Comparison of ENCODE assay signal across 13 cellular contexts in the genomic region with DNA sequence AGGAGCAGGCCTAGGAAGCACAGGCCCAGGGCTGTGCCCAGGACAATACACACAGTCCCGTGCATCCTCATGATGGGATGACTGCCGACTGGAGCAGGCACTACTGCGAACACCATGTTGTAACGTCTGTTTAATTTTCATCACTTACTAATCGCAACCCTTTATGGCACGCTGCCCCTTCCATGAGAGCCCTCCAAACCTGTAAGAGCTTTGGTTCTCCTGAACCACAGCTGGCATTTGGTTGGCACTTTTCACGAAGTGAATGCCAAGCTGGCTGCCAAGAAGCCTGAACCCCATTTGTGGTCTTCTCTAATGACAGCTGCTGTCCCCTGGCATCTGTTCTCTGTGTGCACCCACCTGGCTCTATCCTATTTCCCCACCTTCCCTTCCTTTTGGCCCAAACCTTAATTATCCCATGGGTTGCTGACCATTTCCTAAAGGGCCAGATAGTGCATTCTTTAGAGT. TPM values are rescaled to one million over a fixed set of nuclear protein-coding genes. Genes with fewer than 3 reads are reported as not detected.
DNase-seq lines count a peak whose midpoint lies in the region; ATAC-seq and TF ChIP-seq lines count a peak whose summit lies in the region.
"Had no signal": no experiment of that assay in that cellular context is flagged by ENCODE, and none has a peak within 500 bp of the region (broad histone marks: within the 10 kb centered on the region; RNA-seq: fewer than 3 reads in every experiment).

No MANE protein-coding gene starts in this region.

- TF ChIP-seq CTCF in endothelial cell (IDR thresholded peaks at IDR 0.05; ENCODE audit: unreplicated experiment) (no peak), ascending aorta (IDR thresholded peaks at IDR 0.05) (no peak)

- peak overlapping the region; percentile 54 for H3K27ac Mint-ChIP-seq in activated naive CD4-positive, alpha-beta T cell treated with anti-CD3 and anti-CD28 coated beads for 36 hours
- peak overlapping the region; percentile 96 to 99 for H3K27ac Mint-ChIP-seq in T-cell
- no peak overlapping the region for H3K27ac Mint-ChIP-seq in endothelial cell (ENCODE audit: unreplicated experiment)
- H3K27ac Mint-ChIP-seq in stimulated activated effector memory CD8-positive, alpha-beta T cell treated with anti-CD3 and anti-CD28 coated beads, Interleukin-12 subunit alpha, Interleukin-12 subunit beta, amount 100 ng/mL, for 72 hours = peak overlapping the region; percentile 91

- H3K4me1 Mint-ChIP-seq in activated naive CD4-positive, alpha-beta T cell treated with anti-CD3 and anti-CD28 coated beads for 36 hours (ENCODE audit: low read depth) = peaks cover 20% of the 10 kb centered on the region
- H3K4me1 Mint-ChIP-seq in T-cell = peaks cover 52 to 61% (median 57%) of the 10 kb centered on the region in 3 donors
- H3K4me1 Mint-ChIP-seq in endothelial cell (ENCODE audit: unreplicated experiment) = peaks cover 4% of the 10 kb centered on the region
- peaks cover 58% of the 10 kb centered on the region for H3K4me1 Mint-ChIP-seq in stimulated activated effector memory CD8-positive, alpha-beta T cell treated with anti-CD3 and anti-CD28 coated beads, Interleukin-12 subunit alpha, Interleukin-12 subunit beta, amount 100 ng/mL, for 72 hours

- CTCF ChIA-PET in activated naive CD4-positive, alpha-beta T cell treated with anti-CD3 and anti-CD28 coated beads for 36 hours (lab: Charles Lee) = interaction anchor here (0.6 to 3.3 kb wide), 6 partner anchors 9 to 402 kb away, joined by 3 to 17 read pairs (median 4); no protein-coding TSS in a partner anchor
- CTCF ChIA-PET in T-cell (lab: Charles Lee) = interaction anchor here in 1 of 2 donors (0.5 to 0.8 kb wide), 4 partner anchors 12 to 193 kb away, joined by 3 to 4 read pairs (median 3); no protein-coding TSS in a partner anchor

- no peaks in the 10 kb centered on the region for H3K27me3 ChIP-seq in ascending aorta
- H3K27me3 ChIP-seq: body of pancreas, gastrocnemius medialis, MG63, tibial nerve had no signal

- no peaks in the 10 kb centered on the region for H3K27me3 Mint-ChIP-seq in activated naive CD4-positive, alpha-beta T cell treated with anti-CD3 and anti-CD28 coated beads for 36 hours (ENCODE audit: low read depth)
- H3K27me3 Mint-ChIP-seq in T-cell = no peaks in the 10 kb centered on the region
- peaks cover 20% of the 10 kb centered on the region for H3K27me3 Mint-ChIP-seq in endothelial cell (ENCODE audit: unreplicated experiment)

- H3K4me3 Mint-ChIP-seq in activated naive CD4-positive, alpha-beta T cell treated with anti-CD3 and anti-CD28 coated beads for 36 hours = no peak overlapping the region
- H3K4me3 Mint-ChIP-seq in T-cell = peak overlapping the region; percentile 58 to 83 (median 69)
- peak overlapping the region; percentile 70 for H3K4me3 Mint-ChIP-seq in endothelial cell (ENCODE audit: unreplicated experiment)
- H3K4me3 Mint-ChIP-seq in stimulated activated effector memory CD8-positive, alpha-beta T cell treated with anti-CD3 and anti-CD28 coated beads, Interleukin-12 subunit alpha, Interleukin-12 subunit beta, amount 100 ng/mL, for 72 hours = peak overlapping the region; percentile 9

- H3K9me3 ChIP-seq in ascending aorta = no peaks in the 10 kb centered on the region
- H3K9me3 ChIP-seq: body of pancreas, gastrocnemius medialis, MG63, tibial nerve had no signal

- H3K4me3 ChIP-seq in ascending aorta = no peak overlapping the region
- H3K4me3 ChIP-seq: body of pancreas, gastrocnemius medialis, MG63, tibial nerve had no signal

- peaks cover 6% of the 10 kb centered on the region for H3K9me3 Mint-ChIP-seq in activated naive CD4-positive, alpha-beta T cell treated with anti-CD3 and anti-CD28 coated beads for 36 hours
- H3K9me3 Mint-ChIP-seq in T-cell (no peaks in the 10 kb centered on the region), endothelial cell (ENCODE audit: unreplicated experiment) (no peaks in the 10 kb centered on the region)
- H3K9me3 Mint-ChIP-seq in stimulated activated effector memory CD8-positive, alpha-beta T cell treated with anti-CD3 and anti-CD28 coated beads, Interleukin-12 subunit alpha, Interleukin-12 subunit beta, amount 100 ng/mL, for 72 hours = no peaks in the 10 kb centered on the region

- no peak for ATAC-seq in T-cell (replicated peaks in 1 of 4)
- no peak for ATAC-seq in stimulated activated effector memory CD8-positive, alpha-beta T cell treated with anti-CD3 and anti-CD28 coated beads, Interleukin-12 subunit alpha, Interleukin-12 subunit beta, amount 100 ng/mL, for 72 hours
- no peak for ATAC-seq in HG03439 (IDR thresholded peaks at IDR 0.05; ENCODE audit: unreplicated experiment)
- ATAC-seq: body of pancreas, gastrocnemius medialis had no signal

- H3K36me3 ChIP-seq in ascending aorta = peaks cover 86 to 90% of the 10 kb centered on the region in 2 donors

- no peak for DNase-seq in activated naive CD4-positive, alpha-beta T cell treated with anti-CD3 and anti-CD28 coated beads for 36 hours
- no peak for DNase-seq in activated naive CD4-positive, alpha-beta T cell (lab: John Stamatoyannopoulos, UW)
- no peak for DNase-seq in T-cell
- DNase-seq in endothelial cell (ENCODE audit: low spot score) = no peak
- no peak for DNase-seq in stimulated activated effector memory CD8-positive, alpha-beta T cell treated with anti-CD3 and anti-CD28 coated beads, Interleukin-12 subunit alpha, Interleukin-12 subunit beta, amount 100 ng/mL, for 72 hours (ENCODE audit: low spot score in 2 of 2)
- no peak for DNase-seq in stimulated activated CD4-positive, alpha-beta T cell treated with anti-CD3 and anti-CD28 coated beads, Interleukin-4, amount 100 ng/mL, for 1 hour
- no peak for DNase-seq in ascending aorta (ENCODE audit: low spot score in 2 of 2)
- DNase-seq: body of pancreas; effector CD8-positive, alpha-beta T cell; gastrocnemius medialis; MG63 had no signal

- H3K27ac ChIP-seq in ascending aorta = no peak overlapping the region
- H3K27ac ChIP-seq: body of pancreas, gastrocnemius medialis, tibial nerve had no signal

- peaks cover 72% of the 10 kb centered on the region for H3K36me3 Mint-ChIP-seq in activated naive CD4-positive, alpha-beta T cell treated with anti-CD3 and anti-CD28 coated beads for 36 hours (ENCODE audit: low read depth)
- H3K36me3 Mint-ChIP-seq in T-cell = peaks cover 73% of the 10 kb centered on the region
- H3K36me3 Mint-ChIP-seq in endothelial cell (ENCODE audit: low read depth, unreplicated experiment) = peaks cover 56% of the 10 kb centered on the region
- H3K36me3 Mint-ChIP-seq in stimulated activated effector memory CD8-positive, alpha-beta T cell treated with anti-CD3 and anti-CD28 coated beads, Interleukin-12 subunit alpha, Interleukin-12 subunit beta, amount 100 ng/mL, for 72 hours = peaks cover 100% of the 10 kb centered on the region

- intact Hi-C loops in activated naive CD4-positive, alpha-beta T cell treated with anti-CD3 and anti-CD28 coated beads for 36 hours (cut with micrococcal nuclease) = no loop called here
- intact Hi-C loops in ascending aorta (cut with DNase I) = no loop called here

- POLR2A ChIA-PET in T-cell (lab: Charles Lee) = interaction anchor here in 1 of 2 donors (0.6 kb wide), 1 partner anchor 228 kb away, joined by 4 read pairs; no protein-coding TSS in a partner anchor

- H3K4me1 ChIP-seq in ascending aorta = peaks cover 0 to 3% of the 10 kb centered on the region in 2 donors
- H3K4me1 ChIP-seq: body of pancreas had no signal

RNA-seq across cellular contexts. Expression of gene APOL1, which starts 36.5 kb away (rescaled TPM):
- total RNA-seq in activated naive CD4-positive, alpha-beta T cell treated with anti-CD3 and anti-CD28 coated beads for 36 hours = 10 to 100 TPM; 17.4 to 22.0 TPM
- 10 to 100 TPM; 15.7 to 29.5 (median 19.8) TPM for total RNA-seq in T-cell
- total RNA-seq in endothelial cell (ENCODE audit: unreplicated experiment) = 2.5 TPM
- total RNA-seq in ascending aorta = 30.1 TPM

RNA-seq across cellular contexts. Expression of gene APOL2, which starts 50.1 kb away (rescaled TPM):
- 10 to 100 TPM; 53.8 to 55.0 TPM for total RNA-seq in activated naive CD4-positive, alpha-beta T cell treated with anti-CD3 and anti-CD28 coated beads for 36 hours
- 10 to 100 TPM; 38.3 to 80.7 (median 70.6) TPM for total RNA-seq in T-cell
- 55.3 TPM for total RNA-seq in endothelial cell (ENCODE audit: unreplicated experiment)
- total RNA-seq in ascending aorta = 34.3 TPM
